Comparison of ENCODE assay signal across 16 cellular contexts in the genomic region with DNA sequence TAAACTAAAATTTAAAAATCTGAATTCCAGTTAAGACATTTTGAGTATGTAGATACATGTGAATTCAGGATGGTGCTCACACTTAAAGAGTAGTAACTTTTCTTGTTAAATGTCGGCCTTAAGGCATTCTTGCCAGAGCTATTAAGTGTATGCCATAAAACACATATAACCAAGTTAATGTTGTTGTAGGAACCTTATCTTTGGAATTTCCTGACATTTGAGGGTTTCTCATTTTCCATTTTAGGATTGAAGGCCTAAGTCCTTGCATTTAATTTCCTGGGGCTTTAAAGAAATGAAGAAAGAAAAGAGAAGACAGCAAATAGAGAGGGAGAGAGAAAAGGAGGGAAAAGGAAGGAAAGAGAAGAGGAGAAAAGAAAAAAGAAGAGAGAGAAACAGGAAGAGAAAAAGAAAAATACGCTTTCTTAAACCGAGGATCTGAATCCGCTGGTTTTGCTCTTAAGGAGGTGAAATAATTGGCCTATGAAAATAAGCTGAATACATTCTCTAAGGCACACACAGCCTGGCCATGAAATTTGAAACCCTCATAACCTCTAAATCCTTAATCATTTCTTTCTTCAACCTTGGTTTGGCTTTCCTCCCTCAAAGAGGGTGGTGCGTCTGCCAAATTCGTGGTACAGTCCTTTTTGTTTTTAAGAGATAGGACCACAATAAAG. TPM values are rescaled to one million over a fixed set of nuclear protein-coding genes. Genes with fewer than 3 reads are reported as not detected.
DNase-seq lines count a peak whose midpoint lies in the region; ATAC-seq and TF ChIP-seq lines count a peak whose summit lies in the region.
"Had no signal": no experiment of that assay in that cellular context is flagged by ENCODE, and none has a peak within 500 bp of the region (broad histone marks: within the 10 kb centered on the region; RNA-seq: fewer than 3 reads in every experiment).

No MANE protein-coding gene starts in this region.

- H3K79me2 ChIP-seq in fibroblast of lung (ENCODE audit: control insufficient read depth, insufficient read depth, low read length) = no peaks in the 10 kb centered on the region

- DNase-seq in AG10803 (ENCODE audit: low read depth) = peak; percentile 9
- peak; percentile 19 for DNase-seq in NCI-H524 treated with DMSO at 0.1 percent for 48 hours (lab: John Stamatoyannopoulos, UW)
- DNase-seq in fibroblast of lung (ENCODE audit: low read depth in 2 of 2) = peak; percentile 85 to 90
- no peak for DNase-seq in COLO668 (lab: John Stamatoyannopoulos, UW; ENCODE audit: unreplicated experiment)
- DNase-seq in NCI-H2081 (lab: John Stamatoyannopoulos, UW) = no peak
- DNase-seq: mesendoderm; NCI-H446 treated with DMSO at 0.1 percent for 48 hours; occipital lobe; stimulated activated CD4-positive, alpha-beta T cell treated with anti-CD3 and anti-CD28 coated beads, Interleukin-12 subunit alpha, Interleukin-12 subunit beta, amount 100 ng/mL, for 4 hours; testis had no signal

- peak overlapping the region; percentile 34 to 47 (median 42) for H3K4me3 Mint-ChIP-seq in nephron

- no peak overlapping the region for H3K9ac ChIP-seq in fibroblast of lung (ENCODE audit: insufficient read depth, low read length)

- peaks cover 5% of the 10 kb centered on the region for H3K36me3 ChIP-seq in fibroblast of lung (ENCODE audit: control insufficient read depth, insufficient read depth, low read length)

- no peak for ATAC-seq in HG02840 (IDR thresholded peaks at IDR 0.05; ENCODE audit: low FRiP score, unreplicated experiment)
- no peak for ATAC-seq in HG03045 (IDR thresholded peaks at IDR 0.05; ENCODE audit: unreplicated experiment)
- ATAC-seq: activated CD4-positive, CD25-positive, alpha-beta regulatory T cell treated with anti-CD3 and anti-CD28 coated beads, Interleukin-2, amount 50 U/mL, for 24 hours; activated naive CD4-positive, alpha-beta T cell treated with anti-CD3 and anti-CD28 coated beads, Interleukin-2, amount 50 U/mL, for 72 hours had no signal

- H3K9me3 Mint-ChIP-seq in nephron = no peaks in the 10 kb centered on the region
- H3K9me3 Mint-ChIP-seq: activated naive CD4-positive, alpha-beta T cell treated with anti-CD3 and anti-CD28 coated beads, Interleukin-2, amount 50 U/mL, for 72 hours had no signal

- peaks cover 59% of the 10 kb centered on the region for H3K4me1 Mint-ChIP-seq in nephron

- no peaks in the 10 kb centered on the region for H3K9me3 ChIP-seq in fibroblast of lung (ENCODE audit: control insufficient read depth, insufficient read depth, low read depth, low read length)
- H3K9me3 ChIP-seq: testis had no signal

- H3K27ac ChIP-seq in fibroblast of lung (ENCODE audit: insufficient read depth, low read length) = peak overlapping the region; percentile 33

- peaks cover under 1% of the 10 kb centered on the region for H3K27me3 Mint-ChIP-seq in nephron (ENCODE audit: low read depth)

- TF ChIP-seq CTCF in AG10803 (conservative IDR thresholded peaks at IDR 0.05; ENCODE audit: low read length) (no peak), fibroblast of lung (conservative IDR thresholded peaks at IDR 0.05 in 1 of 2, IDR thresholded peaks at IDR 0.05 in 1 of 2; ENCODE audit: low read depth in 1 of 2, low read length in 2 of 2) (no peak), nephron (IDR thresholded peaks at IDR 0.05; ENCODE audit: unreplicated experiment in 3 of 3) (no peak)

- H2AFZ ChIP-seq in fibroblast of lung (ENCODE audit: low read length) = no peak overlapping the region

- H3K27ac Mint-ChIP-seq in nephron = peak overlapping the region; percentile 96 to 99 (median 97)
- H3K27ac Mint-ChIP-seq: activated naive CD4-positive, alpha-beta T cell treated with anti-CD3 and anti-CD28 coated beads, Interleukin-2, amount 50 U/mL, for 72 hours had no signal

- H4K20me1 ChIP-seq in fibroblast of lung (ENCODE audit: control insufficient read depth, extremely low read depth, insufficient read depth, low read length) = no peaks in the 10 kb centered on the region

- no peaks in the 10 kb centered on the region for H3K27me3 ChIP-seq in fibroblast of lung (ENCODE audit: control insufficient read depth, insufficient read depth, low read length)
- H3K27me3 ChIP-seq: testis had no signal

- H3K4me1 ChIP-seq in fibroblast of lung (ENCODE audit: control insufficient read depth, extremely low read depth, insufficient read depth, low read length) = peaks cover 6% of the 10 kb centered on the region

- H3K4me2 ChIP-seq in fibroblast of lung (ENCODE audit: extremely low read depth, insufficient read depth, low read length) = peak overlapping the region; percentile 38

- peaks cover 18% of the 10 kb centered on the region for H3K36me3 Mint-ChIP-seq in nephron (ENCODE audit: low read depth)
- H3K36me3 Mint-ChIP-seq: activated naive CD4-positive, alpha-beta T cell treated with anti-CD3 and anti-CD28 coated beads, Interleukin-2, amount 50 U/mL, for 72 hours had no signal

- H3K4me3 ChIP-seq in AG10803 (ENCODE audit: low read length) = no peak overlapping the region
- H3K4me3 ChIP-seq in fibroblast of lung (replicated peaks in 1 of 4; ENCODE audit: control extremely low read depth in 1 of 4, insufficient read depth in 1 of 4, low read depth in 3 of 4, low read length in 4 of 4) = no peak overlapping the region
- H3K4me3 ChIP-seq: testis had no signal

RNA-seq across cellular contexts. Expression of a gene that starts 43.7 kb away (rescaled TPM):
- 39.0 and 40.8 TPM in 2 replicates for total RNA-seq in fibroblast of lung
- polyA plus RNA-seq in fibroblast of lung = 25.8 and 30.6 TPM in 2 replicates
- 30.7 and 33.8 TPM in 2 replicates for polyA plus RNA-seq in fibroblast of lung (2012)
- 53.6 and 70.6 TPM in 2 replicates for polyA minus RNA-seq in fibroblast of lung (ENCODE audit: low replicate concordance)
- total RNA-seq: activated naive CD4-positive, alpha-beta T cell treated with anti-CD3 and anti-CD28 coated beads, Interleukin-2, amount 50 U/mL, for 72 hours; T-helper 1 cell treated with Interleukin-12 subunit alpha and Interleukin-12 subunit beta and Interleukin-4 antibody, amounts not matched to agents 30 ng/mL and 1 ng/mL, for 36 hours had no signal

Comparison
In these comparisons a context has a peak if more than half of its experiments do, and no peak if none do; other contexts are left out.
1. DNase-seq: peak in AG10803 (single experiment), NCI-H524 treated with DMSO at 0.1 percent for 48 hours (single experiment) and fibroblast of lung (2 of 2); none in COLO668 (single experiment) and NCI-H2081 (0 of 2).